Comparison of ENCODE assay signal across 20 cellular contexts in genomic region chr18:69866250-69866649, GRCh38.
"Had no signal": no experiment of that assay in that cellular context is flagged by ENCODE, and none has a peak within 500 bp of the region (broad histone marks: within the 10 kb centered on the region; RNA-seq: fewer than 3 reads in every experiment).

No MANE protein-coding gene starts in this region.

- ATAC-seq: heart right ventricle; stimulated activated naive B cell treated with anti-CD40 and anti-IgM and Interleukin-4, amounts not matched to agents 10 μg/mL and 1 μg/mL and 100 μg/mL, for 72 hours; upper lobe of right lung had no signal

- DNase-seq: activated CD4-positive, alpha-beta T cell treated with anti-CD3 and anti-CD28 coated beads for 48 hours; activated CD4-positive, alpha-beta T cell treated with anti-CD3 and anti-CD28 coated beads, Interleukin-2, amount 50 U/mL, for 48 hours; activated CD8-positive, alpha-beta memory T cell treated with anti-CD3 and anti-CD28 coated beads for 24 hours; activated effector memory CD4-positive, alpha-beta T cell treated with Interleukin-2 at 50 U/mL for 16 hours; activated naive CD4-positive, alpha-beta T cell treated with Interleukin-2 at 50 U/mL for 16 hours; anterior cingulate cortex; dermis blood vessel endothelial cell; effector CD4-positive, alpha-beta T cell; esophagus squamous epithelium; heart right ventricle; left ventricle myocardium inferior; mesendoderm; occipital lobe; stimulated activated CD4-positive, alpha-beta T cell treated with anti-CD3 and anti-CD28 coated beads, Interleukin-15, amount 100 ng/mL, for 24 hours; stimulated activated CD4-positive, alpha-beta T cell treated with anti-CD3 and anti-CD28 coated beads, Interleukin-2, amount 100 ng/mL, for 24 hours; stimulated activated naive B cell treated with anti-CD40 and anti-IgM and Interleukin-4, amounts not matched to agents 10 μg/mL and 1 μg/mL and 100 μg/mL, for 72 hours; stomach; T-helper 2 cell; tibial artery; upper lobe of right lung had no signal
